In the genomic region with DNA sequence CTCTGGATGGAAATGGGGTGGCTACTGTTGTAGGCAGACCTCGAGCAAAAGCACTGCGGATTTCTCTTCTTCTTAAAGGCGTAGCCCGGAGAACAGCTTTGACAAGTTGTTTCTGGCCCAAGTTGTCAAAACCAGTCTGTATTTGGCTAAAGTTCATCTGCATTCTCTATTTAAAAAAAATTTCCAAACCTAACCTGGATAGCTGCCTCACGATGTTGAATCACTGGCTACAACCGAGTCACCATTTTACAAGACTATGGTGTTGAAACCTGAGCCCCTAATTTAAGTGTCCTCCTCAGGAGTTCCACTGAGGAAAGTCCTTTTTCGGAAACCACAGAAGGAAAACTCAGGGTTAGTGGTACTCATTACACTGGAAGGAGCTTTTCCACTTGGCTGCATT, we compare ENCODE assay signal across 1 cellular context.
TF ChIP-seq lines count a peak whose summit lies in the region.

No MANE protein-coding gene starts in this region.

TF ChIP-seq in HCT116, 20 proteins besides CTCF, POLR2A, EP300 and RAD21 (continued from another document):
- TF ChIP-seq, protein P1, sequence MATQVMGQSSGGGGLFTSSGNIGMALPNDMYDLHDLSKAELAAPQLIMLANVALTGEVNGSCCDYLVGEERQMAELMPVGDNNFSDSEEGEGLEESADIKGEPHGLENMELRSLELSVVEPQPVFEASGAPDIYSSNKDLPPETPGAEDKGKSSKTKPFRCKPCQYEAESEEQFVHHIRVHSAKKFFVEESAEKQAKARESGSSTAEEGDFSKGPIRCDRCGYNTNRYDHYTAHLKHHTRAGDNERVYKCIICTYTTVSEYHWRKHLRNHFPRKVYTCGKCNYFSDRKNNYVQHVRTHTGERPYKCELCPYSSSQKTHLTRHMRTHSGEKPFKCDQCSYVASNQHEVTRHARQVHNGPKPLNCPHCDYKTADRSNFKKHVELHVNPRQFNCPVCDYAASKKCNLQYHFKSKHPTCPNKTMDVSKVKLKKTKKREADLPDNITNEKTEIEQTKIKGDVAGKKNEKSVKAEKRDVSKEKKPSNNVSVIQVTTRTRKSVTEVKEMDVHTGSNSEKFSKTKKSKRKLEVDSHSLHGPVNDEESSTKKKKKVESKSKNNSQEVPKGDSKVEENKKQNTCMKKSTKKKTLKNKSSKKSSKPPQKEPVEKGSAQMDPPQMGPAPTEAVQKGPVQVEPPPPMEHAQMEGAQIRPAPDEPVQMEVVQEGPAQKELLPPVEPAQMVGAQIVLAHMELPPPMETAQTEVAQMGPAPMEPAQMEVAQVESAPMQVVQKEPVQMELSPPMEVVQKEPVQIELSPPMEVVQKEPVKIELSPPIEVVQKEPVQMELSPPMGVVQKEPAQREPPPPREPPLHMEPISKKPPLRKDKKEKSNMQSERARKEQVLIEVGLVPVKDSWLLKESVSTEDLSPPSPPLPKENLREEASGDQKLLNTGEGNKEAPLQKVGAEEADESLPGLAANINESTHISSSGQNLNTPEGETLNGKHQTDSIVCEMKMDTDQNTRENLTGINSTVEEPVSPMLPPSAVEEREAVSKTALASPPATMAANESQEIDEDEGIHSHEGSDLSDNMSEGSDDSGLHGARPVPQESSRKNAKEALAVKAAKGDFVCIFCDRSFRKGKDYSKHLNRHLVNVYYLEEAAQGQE (IDR thresholded peaks at IDR 0.05; ENCODE audit: low read depth): no peak
- TF ChIP-seq TCF7L2 (IDR thresholded peaks at IDR 0.05; ENCODE audit: borderline replicate concordance, extremely low read depth, insufficient read depth, insufficient read length) (no peak), ELF1 (IDR thresholded peaks at IDR 0.05; ENCODE audit: borderline replicate concordance, low read depth) (no peak), ZNF274 (IDR thresholded peaks at IDR 0.05; ENCODE audit: low read depth, low read length) (no peak), JUND (IDR thresholded peaks at IDR 0.05) (no peak), POLR2AphosphoS5 (IDR thresholded peaks at IDR 0.05; ENCODE audit: low read depth, low read length) (no peak)
